Comparison of ENCODE assay signal across 14 cellular contexts in the genomic region with DNA sequence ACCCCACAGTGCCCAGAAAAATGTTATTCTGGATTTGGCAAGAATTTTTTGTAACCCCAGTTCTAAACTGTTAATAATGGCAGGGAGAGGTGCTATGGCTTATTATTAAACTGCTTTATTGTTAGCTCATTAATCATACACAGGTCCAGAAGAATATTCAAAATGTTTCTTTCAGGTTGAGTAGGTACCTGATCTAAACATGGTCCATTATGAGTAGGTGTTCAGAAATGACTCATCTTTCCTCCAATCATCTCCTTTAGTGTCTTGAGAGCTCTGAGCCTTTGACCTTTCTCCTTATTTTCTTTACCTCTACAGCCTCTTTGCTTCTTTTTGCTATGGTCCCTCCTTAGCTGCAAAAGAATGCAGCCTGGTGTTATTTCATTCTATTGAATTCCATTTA.
A peak's percentile ranks its signal among the peaks of the same experiment; 100 is the strongest.
DNase-seq lines count a peak whose midpoint lies in the region; ATAC-seq and TF ChIP-seq lines count a peak whose summit lies in the region.
"Had no signal": no experiment of that assay in that cellular context is flagged by ENCODE, and none has a peak within 500 bp of the region (broad histone marks: within the 10 kb centered on the region; RNA-seq: fewer than 3 reads in every experiment).

No MANE protein-coding gene starts in this region.

- ATAC-seq in GM18519 (IDR thresholded peaks at IDR 0.05; ENCODE audit: low FRiP score, unreplicated experiment) (peak; percentile 99), GM19467 (IDR thresholded peaks at IDR 0.05; ENCODE audit: unreplicated experiment) (peak; percentile 90), HG02938 (IDR thresholded peaks at IDR 0.05; ENCODE audit: unreplicated experiment) (peak; percentile 99), HG03571 (IDR thresholded peaks at IDR 0.05; ENCODE audit: unreplicated experiment) (peak; percentile 100), left cardiac atrium (no peak)
- ATAC-seq: gastroesophageal sphincter, K562 had no signal

- H3K4me1 Mint-ChIP-seq in progenitor cell of endocrine pancreas (ENCODE audit: low read depth), result peaks cover 2% of the 10 kb centered on the region
- H3K4me1 Mint-ChIP-seq: activated naive CD4-positive, alpha-beta T cell treated with anti-CD3 and anti-CD28 coated beads, Interleukin-2, amount 10 ng/mL, durations not matched to agents 7 days and 5 days had no signal

- H3K36me3 Mint-ChIP-seq in progenitor cell of endocrine pancreas (ENCODE audit: insufficient read depth), result no peaks in the 10 kb centered on the region
- H3K36me3 Mint-ChIP-seq: activated naive CD4-positive, alpha-beta T cell treated with anti-CD3 and anti-CD28 coated beads, Interleukin-2, amount 10 ng/mL, durations not matched to agents 7 days and 5 days had no signal

- H3K4me3 Mint-ChIP-seq in progenitor cell of endocrine pancreas (ENCODE audit: low read depth), result no peak overlapping the region
- H3K4me3 Mint-ChIP-seq: activated naive CD4-positive, alpha-beta T cell treated with anti-CD3 and anti-CD28 coated beads, Interleukin-2, amount 10 ng/mL, durations not matched to agents 7 days and 5 days had no signal

- no peak for TF ChIP-seq CTCF in progenitor cell of endocrine pancreas (IDR thresholded peaks at IDR 0.05; ENCODE audit: unreplicated experiment)

- intact Hi-C loops in left cardiac atrium (cut with DNase I), result no loop called here

- H3K27me3 Mint-ChIP-seq in progenitor cell of endocrine pancreas, result no peaks in the 10 kb centered on the region
- H3K27me3 Mint-ChIP-seq: activated naive CD4-positive, alpha-beta T cell treated with anti-CD3 and anti-CD28 coated beads, Interleukin-2, amount 10 ng/mL, durations not matched to agents 7 days and 5 days had no signal

- peaks cover 4% of the 10 kb centered on the region for H3K9me3 Mint-ChIP-seq in progenitor cell of endocrine pancreas (ENCODE audit: low read depth)

- DNase-seq in NCI-H774 (lab: John Stamatoyannopoulos, UW), result no peak
- DNase-seq in left cardiac atrium, result no peak
- DNase-seq in C1 segment of cervical spinal cord (lab: John Stamatoyannopoulos, UW), result no peak
- no peak for DNase-seq in progenitor cell of endocrine pancreas (ENCODE audit: low spot score, unreplicated experiment)
- DNase-seq: activated CD4-positive, CD25-positive, alpha-beta regulatory T cell; activated naive CD4-positive, alpha-beta T cell treated with anti-CD3 and anti-CD28 coated beads, Interleukin-2, amount 10 ng/mL, durations not matched to agents 7 days and 5 days; Caco-2; NCI-H2227 treated with DMSO at 0.1 percent for 48 hours had no signal

- H3K27ac Mint-ChIP-seq in progenitor cell of endocrine pancreas, result no peak overlapping the region
- H3K27ac Mint-ChIP-seq: activated naive CD4-positive, alpha-beta T cell treated with anti-CD3 and anti-CD28 coated beads, Interleukin-2, amount 10 ng/mL, durations not matched to agents 7 days and 5 days had no signal

Comparison
In these comparisons a context has a peak if more than half of its experiments do, and no peak if none do; other contexts are left out.
1. ATAC-seq: peak in GM18519 (single experiment), GM19467 (single experiment), HG02938 (single experiment) and HG03571 (single experiment); none in left cardiac atrium (0 of 2).